Comparison of ENCODE assay signal across 8 cellular contexts in the genomic region with DNA sequence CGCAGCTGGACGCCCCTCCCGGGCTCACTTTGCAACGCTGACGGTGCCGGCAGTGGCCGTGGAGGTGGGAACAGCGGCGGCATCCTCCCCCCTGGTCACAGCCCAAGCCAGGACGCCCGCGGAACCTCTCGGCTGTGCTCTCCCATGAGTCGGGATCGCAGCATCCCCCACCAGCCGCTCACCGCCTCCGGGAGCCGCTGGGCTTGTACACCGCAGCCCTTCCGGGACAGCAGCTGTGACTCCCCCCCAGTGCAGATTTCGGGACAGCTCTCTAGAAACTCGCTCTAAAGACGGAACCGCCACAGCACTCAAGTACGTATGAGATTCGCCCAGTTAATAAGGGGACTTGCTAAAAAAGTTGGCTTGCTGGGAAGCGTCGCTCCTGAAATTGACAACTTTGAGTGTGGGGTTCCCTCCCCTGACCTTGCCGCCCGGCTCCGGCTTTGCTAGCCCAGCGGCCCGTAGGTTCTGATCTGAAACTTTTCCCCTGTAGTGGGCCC. TPM values are rescaled to one million over a fixed set of nuclear protein-coding genes. Genes with fewer than 3 reads are reported as not detected.
DNase-seq lines count a peak whose midpoint lies in the region; ATAC-seq and TF ChIP-seq lines count a peak whose summit lies in the region.

No MANE protein-coding gene starts in this region.

- peak in 1 of 2 donors; percentile 43 for DNase-seq in central memory CD8-positive, alpha-beta T cell (ENCODE audit: low spot score in 2 of 2)
- DNase-seq in mesothelial cell of epicardium (ENCODE audit: low spot score in 2 of 2, unreplicated experiment in 2 of 2) (no peak), vagina (ENCODE audit: extremely low spot score in 2 of 2) (no peak), DMS53 treated with DMSO at 0.1 percent for 48 hours (lab: John Stamatoyannopoulos, UW; ENCODE audit: unreplicated experiment) (no peak)

- H2AFZ ChIP-seq in Loucy (ENCODE audit: low read length): peak overlapping the region; percentile 76

- no peaks in the 10 kb centered on the region for H3K9me3 Mint-ChIP-seq in central memory CD8-positive, alpha-beta T cell
- no peaks in the 10 kb centered on the region for H3K9me3 Mint-ChIP-seq in mesothelial cell of epicardium

- H3K4me3 Mint-ChIP-seq in central memory CD8-positive, alpha-beta T cell: peak overlapping the region; percentile 99
- H3K4me3 Mint-ChIP-seq in mesothelial cell of epicardium: peak overlapping the region; percentile 90

- H4K20me1 ChIP-seq in DOHH2 (ENCODE audit: control insufficient read depth, insufficient read depth, low read depth, low read length): peaks cover 6% of the 10 kb centered on the region; the same call in 1 of the 2 replicates
- no peaks in the 10 kb centered on the region for H4K20me1 ChIP-seq in Loucy (ENCODE audit: insufficient read depth, low read length, poor library complexity, severe bottlenecking)

- H3F3A ChIP-seq in DOHH2 (ENCODE audit: control insufficient read depth, insufficient read depth) (peaks cover 24% of the 10 kb centered on the region), Loucy (ENCODE audit: low read depth) (peaks cover 9% of the 10 kb centered on the region; the same call in 1 of the 2 replicates)

- H3K4me1 Mint-ChIP-seq in central memory CD8-positive, alpha-beta T cell: peaks cover 66% of the 10 kb centered on the region
- peaks cover 50% of the 10 kb centered on the region for H3K4me1 Mint-ChIP-seq in mesothelial cell of epicardium

- H3K27ac Mint-ChIP-seq in central memory CD8-positive, alpha-beta T cell (ENCODE audit: low read depth): peak overlapping the region; percentile 99
- H3K27ac Mint-ChIP-seq in mesothelial cell of epicardium: peak overlapping the region; percentile 97

- H3K9me3 ChIP-seq in DOHH2 (ENCODE audit: control insufficient read depth, insufficient read depth, low read length) (no peaks in the 10 kb centered on the region), Loucy (ENCODE audit: insufficient read depth, low read depth, low read length) (no peaks in the 10 kb centered on the region), vagina (no peaks in the 10 kb centered on the region)

- peaks cover 52% of the 10 kb centered on the region for H3K27me3 ChIP-seq in DOHH2 (ENCODE audit: control insufficient read depth, low read length)
- peaks cover 4% of the 10 kb centered on the region for H3K27me3 ChIP-seq in Loucy (ENCODE audit: insufficient read depth, low read length, poor library complexity, severe bottlenecking)
- no peaks in the 10 kb centered on the region for H3K27me3 ChIP-seq in vagina

- no peak overlapping the region for H3K27ac ChIP-seq in DOHH2 (ENCODE audit: low read depth, low read length)
- peak overlapping the region; percentile 99 for H3K27ac ChIP-seq in vagina

- H3K4me3 ChIP-seq in DOHH2 (ENCODE audit: low read length) (peak overlapping the region; percentile 83), Loucy (ENCODE audit: low read length, poor library complexity, severe bottlenecking) (peak overlapping the region; percentile 77), vagina (peak overlapping the region; percentile 81 to 92)

- no peaks in the 10 kb centered on the region for H3K36me3 ChIP-seq in DOHH2 (ENCODE audit: control insufficient read depth, low read length)
- no peaks in the 10 kb centered on the region for H3K36me3 ChIP-seq in Loucy (ENCODE audit: insufficient read depth, low read length)
- no peaks in the 10 kb centered on the region for H3K36me3 ChIP-seq in vagina

- H3K9ac ChIP-seq in Loucy (ENCODE audit: low read depth, low read length, poor library complexity, severe bottlenecking): peak overlapping the region; percentile 71

- H3K27me3 Mint-ChIP-seq in central memory CD8-positive, alpha-beta T cell: peaks cover 38% of the 10 kb centered on the region
- H3K27me3 Mint-ChIP-seq in mesothelial cell of epicardium (ENCODE audit: low read depth): peaks cover 53% of the 10 kb centered on the region

- H3K4me2 ChIP-seq in DOHH2 (ENCODE audit: low read length) (peak overlapping the region; percentile 95), Loucy (ENCODE audit: low read depth, low read length, poor library complexity, severe bottlenecking) (peak overlapping the region; percentile 93)

- H3K9me2 ChIP-seq in DOHH2 (replicated peaks; ENCODE audit: control insufficient read depth, low read length) (no peaks in the 10 kb centered on the region), Loucy (replicated peaks; ENCODE audit: low read depth, low read length) (no peaks in the 10 kb centered on the region)

- no peak for ATAC-seq in central memory CD8-positive, alpha-beta T cell (replicated peaks; ENCODE audit: extremely low read depth, poor library complexity, severe bottlenecking)
- ATAC-seq in GM21529 (IDR thresholded peaks at IDR 0.05; ENCODE audit: unreplicated experiment) (no peak), HG02642 (IDR thresholded peaks at IDR 0.05; ENCODE audit: poor library complexity, unreplicated experiment) (no peak)

- H3K79me2 ChIP-seq in DOHH2 (ENCODE audit: control insufficient read depth, low read length): peaks cover 3% of the 10 kb centered on the region
- H3K79me2 ChIP-seq in Loucy (ENCODE audit: insufficient read depth, low read length): no peaks in the 10 kb centered on the region; the same call in 1 of the 2 replicates

- H3K36me3 Mint-ChIP-seq in central memory CD8-positive, alpha-beta T cell (ENCODE audit: insufficient read depth): peaks cover 54% of the 10 kb centered on the region
- no peaks in the 10 kb centered on the region for H3K36me3 Mint-ChIP-seq in mesothelial cell of epicardium

- H3K4me1 ChIP-seq in DOHH2 (ENCODE audit: control insufficient read depth, low read length) (peaks cover 51% of the 10 kb centered on the region), Loucy (ENCODE audit: insufficient read depth, low read length, poor library complexity, severe bottlenecking) (peaks cover 41% of the 10 kb centered on the region), vagina (peaks cover 41% of the 10 kb centered on the region)

- intact Hi-C loops in vagina (cut with DNase I): loop anchor here (2.0 to 10.0 kb wide), 3 partner anchors 85 to 597 kb away; partner anchors contain the start of genes ALG2, SEC61B and STX17

- no peak for TF ChIP-seq POLR2A in vagina (IDR thresholded peaks at IDR 0.05)

- no peak for TF ChIP-seq CTCF in DOHH2 (IDR thresholded peaks at IDR 0.05; ENCODE audit: low read depth, low read length, poor library complexity, severe bottlenecking)
- no peak for TF ChIP-seq CTCF in Loucy (conservative IDR thresholded peaks at IDR 0.05; ENCODE audit: low read length)
- no peak for TF ChIP-seq CTCF in mesothelial cell of epicardium (IDR thresholded peaks at IDR 0.05; ENCODE audit: unreplicated experiment)
- no peak for TF ChIP-seq CTCF in vagina (IDR thresholded peaks at IDR 0.05)

RNA-seq across cellular contexts. Expression of gene NR4A3, which starts 0.5 kb away (rescaled TPM):
- total RNA-seq in mesothelial cell of epicardium (14.2 to 15.4 TPM (median 15.3 TPM) in 3 replicates), vagina (23.3 TPM)
